In genomic region chr4:26830701-26831100, GRCh38 we compare ENCODE assay signal across 17 cellular contexts. TPM values are rescaled to one million over a fixed set of nuclear protein-coding genes. Genes with fewer than 3 reads are reported as not detected.
DNase-seq lines count a peak whose midpoint lies in the region; ATAC-seq and TF ChIP-seq lines count a peak whose summit lies in the region.
"Had no signal": no experiment of that assay in that cellular context is flagged by ENCODE, and none has a peak within 500 bp of the region (broad histone marks: within the 10 kb centered on the region; RNA-seq: fewer than 3 reads in every experiment).

No MANE protein-coding gene starts in this region.

- no peak overlapping the region for H3K9ac ChIP-seq in BLaER1 treated with 17β-estradiol and CSF1 and Interleukin-3, amounts not matched to agents 10 nM and 100 nM

- H3K4me1 Mint-ChIP-seq in GM23338 = peaks cover 17% of the 10 kb centered on the region

- peak overlapping the region in 6 of 11 experiments; percentile 10 to 98 (median 98); a peak in 10 of 22 replicates for H3K27ac ChIP-seq in BLaER1 treated with 17β-estradiol and CSF1 and Interleukin-3, amounts not matched to agents 10 nM and 100 nM
- H3K27ac ChIP-seq in GM23338 (ENCODE audit: low read depth) (no peak overlapping the region), OCI-LY7 (ENCODE audit: low read depth, low read length, poor library complexity, severe bottlenecking) (peak overlapping the region; percentile 98), left ventricle myocardium inferior (replicated peaks) (no peak overlapping the region)
- H3K27ac ChIP-seq: C4-2B, HL-60 had no signal

- H3K36me3 Mint-ChIP-seq in GM23338 (ENCODE audit: low read depth) = no peaks in the 10 kb centered on the region

- TSS peak; percentile 88 for BruUV-seq in OCI-LY7 (replicated peaks; lab: Mats Ljungman, UMichigan)

- H3K9me3 Mint-ChIP-seq in GM23338 = no peaks in the 10 kb centered on the region
- H3K9me3 Mint-ChIP-seq: CD4-positive, alpha-beta T cell had no signal

- peaks cover 26 to 53% (median 41%) of the 10 kb centered on the region in 11 experiments for H3K9me3 ChIP-seq in BLaER1 treated with 17β-estradiol and CSF1 and Interleukin-3, amounts not matched to agents 10 nM and 100 nM (replicated peaks in 1 of 11)
- peaks cover 15% of the 10 kb centered on the region; the same call in 1 of the 2 replicates for H3K9me3 ChIP-seq in OCI-LY7 (ENCODE audit: low read length)
- H3K9me3 ChIP-seq in left ventricle myocardium inferior (replicated peaks) = peaks cover 3% of the 10 kb centered on the region
- H3K9me3 ChIP-seq: Caco-2 had no signal

- peak overlapping the region in 6 of 11 experiments; percentile 6 to 76 (median 52); a peak in 6 of 22 replicates for H3K4me2 ChIP-seq in BLaER1 treated with 17β-estradiol and CSF1 and Interleukin-3, amounts not matched to agents 10 nM and 100 nM
- no peak overlapping the region for H3K4me2 ChIP-seq in GM23338
- peak overlapping the region; percentile 63 for H3K4me2 ChIP-seq in OCI-LY7 (ENCODE audit: low read length)

- H2AFZ ChIP-seq in GM23338 (0 out of 2 replicates have a peak overlapping the region, but pooled peaks have one; percentile 10), OCI-LY7 (ENCODE audit: low read length) (no peak overlapping the region; the same call in 1 of the 2 replicates)

- POLR2A ChIA-PET in OCI-LY7 (lab: Charles Lee) = interaction anchor here (0.6 to 14.4 kb wide), 21 partner anchors 10 to 965 kb away, joined by 3 to 440 read pairs (median 7); partner anchors contain the start of genes STIM2 and TBC1D19

- peaks cover 0 to 10% (median 0%) of the 10 kb centered on the region in 11 experiments; a peak in 1 of 22 replicates for H3K36me3 ChIP-seq in BLaER1 treated with 17β-estradiol and CSF1 and Interleukin-3, amounts not matched to agents 10 nM and 100 nM
- no peaks in the 10 kb centered on the region for H3K36me3 ChIP-seq in GM23338 (ENCODE audit: insufficient read depth)
- peaks cover 13% of the 10 kb centered on the region for H3K36me3 ChIP-seq in OCI-LY7 (ENCODE audit: insufficient read depth, low read length)
- no peaks in the 10 kb centered on the region for H3K36me3 ChIP-seq in left ventricle myocardium inferior

- H3K4me1 ChIP-seq in BLaER1 treated with 17β-estradiol and CSF1 and Interleukin-3, amounts not matched to agents 10 nM and 100 nM = peaks cover 28 to 78% (median 63%) of the 10 kb centered on the region in 10 experiments
- peaks cover 21% of the 10 kb centered on the region; the same call in 1 of the 2 replicates for H3K4me1 ChIP-seq in GM23338 (ENCODE audit: insufficient read depth)
- H3K4me1 ChIP-seq in OCI-LY7 (ENCODE audit: insufficient read depth, low read length, poor library complexity, severe bottlenecking) = peaks cover 81% of the 10 kb centered on the region
- no peaks in the 10 kb centered on the region for H3K4me1 ChIP-seq in left ventricle myocardium inferior
- H3K4me1 ChIP-seq: Caco-2 had no signal

- no peaks in the 10 kb centered on the region for H3F3A ChIP-seq in GM23338 (replicated peaks; ENCODE audit: low read depth)

- CTCF ChIA-PET in OCI-LY7 (lab: Charles Lee; ENCODE audit: unreplicated experiment) = interaction anchor here (1.2 to 2.7 kb wide), 3 partner anchors 27 to 965 kb away, joined by 4 to 11 read pairs (median 6); no protein-coding TSS in a partner anchor

- H3K4me3 ChIP-seq in BLaER1 treated with 17β-estradiol and CSF1 and Interleukin-3, amounts not matched to agents 10 nM and 100 nM = no peak overlapping the region
- H3K4me3 ChIP-seq in GM23338 = no peak overlapping the region
- H3K4me3 ChIP-seq in OCI-LY7 (ENCODE audit: low read depth, low read length, poor library complexity, severe bottlenecking) = peak overlapping the region; percentile 59
- no peak overlapping the region for H3K4me3 ChIP-seq in left ventricle myocardium inferior

- H3K79me2 ChIP-seq in GM23338 (replicated peaks; ENCODE audit: insufficient read depth) = no peaks in the 10 kb centered on the region
- peaks cover 17% of the 10 kb centered on the region; the same call in 1 of the 2 replicates for H3K79me2 ChIP-seq in OCI-LY7 (ENCODE audit: insufficient read depth, low read depth, low read length)

- ATAC-seq in GM23338 = no peak

- DNase-seq in GM23338 (ENCODE audit: low spot score) (no peak), OCI-LY7 (ENCODE audit: low spot score) (peak; percentile 55), SW480 (ENCODE audit: low spot score) (no peak), OCI-M2 (lab: John Stamatoyannopoulos, UW; ENCODE audit: unreplicated experiment) (no peak), left ventricle myocardium inferior (no peak), kidney tubule cell (ENCODE audit: low spot score) (no peak)
- DNase-seq: 8988T; Caco-2; CD4-positive, alpha-beta T cell; DMS153; DMS79; GF-D8; HCEC 1CT had no signal

- intact Hi-C loops in OCI-LY7 (cut with micrococcal nuclease; ENCODE audit: unreplicated experiment) = loop anchor here (1.0 to 2.0 kb wide), 3 partner anchors 30 to 960 kb away; partner anchors contain the start of gene STIM2
- intact Hi-C loops in left ventricle myocardium inferior (cut with micrococcal nuclease) = no loop called here

- H4K20me1 ChIP-seq in BLaER1 treated with 17β-estradiol and CSF1 and Interleukin-3, amounts not matched to agents 10 nM and 100 nM = no peaks in the 10 kb centered on the region
- H4K20me1 ChIP-seq in GM23338 (replicated peaks; ENCODE audit: insufficient read depth) = no peaks in the 10 kb centered on the region
- no peaks in the 10 kb centered on the region for H4K20me1 ChIP-seq in OCI-LY7 (ENCODE audit: insufficient read depth, low read length)

- H3K27me3 Mint-ChIP-seq in GM23338 (ENCODE audit: insufficient read depth, low read depth, poor library complexity) = no peaks in the 10 kb centered on the region
- H3K27me3 Mint-ChIP-seq: CD4-positive, alpha-beta T cell had no signal

- H3K4me3 Mint-ChIP-seq in GM23338 = no peak overlapping the region
- H3K4me3 Mint-ChIP-seq: CD4-positive, alpha-beta T cell had no signal

- H3K27me3 ChIP-seq in BLaER1 treated with 17β-estradiol and CSF1 and Interleukin-3, amounts not matched to agents 10 nM and 100 nM = peaks cover 0 to 35% (median 0%) of the 10 kb centered on the region in 11 experiments; a peak in 3 of 22 replicates
- H3K27me3 ChIP-seq in GM23338 (ENCODE audit: insufficient read depth) = no peaks in the 10 kb centered on the region
- no peaks in the 10 kb centered on the region for H3K27me3 ChIP-seq in left ventricle myocardium inferior (ENCODE audit: low read depth)

- H3K9me2 ChIP-seq in GM23338 (ENCODE audit: insufficient read depth) = peaks cover 11% of the 10 kb centered on the region; the same call in 1 of the 2 replicates
- no peaks in the 10 kb centered on the region for H3K9me2 ChIP-seq in OCI-LY7 (ENCODE audit: insufficient read depth, low read length)

- TF ChIP-seq CTCF in GM23338 (conservative IDR thresholded peaks at IDR 0.05; ENCODE audit: low read depth in 2 of 2) (no peak), OCI-LY7 (conservative IDR thresholded peaks at IDR 0.05; ENCODE audit: low read length) (no peak), left ventricle myocardium inferior (IDR thresholded peaks at IDR 0.05; ENCODE audit: borderline replicate concordance) (no peak)

- H3K27ac Mint-ChIP-seq in GM23338 = no peak overlapping the region
- H3K27ac Mint-ChIP-seq: B cell; CD4-positive, alpha-beta T cell had no signal

TF ChIP-seq in GM23338, 12 proteins besides CTCF, POLR2A, EP300 and RAD21:
- TF ChIP-seq, protein P1, sequence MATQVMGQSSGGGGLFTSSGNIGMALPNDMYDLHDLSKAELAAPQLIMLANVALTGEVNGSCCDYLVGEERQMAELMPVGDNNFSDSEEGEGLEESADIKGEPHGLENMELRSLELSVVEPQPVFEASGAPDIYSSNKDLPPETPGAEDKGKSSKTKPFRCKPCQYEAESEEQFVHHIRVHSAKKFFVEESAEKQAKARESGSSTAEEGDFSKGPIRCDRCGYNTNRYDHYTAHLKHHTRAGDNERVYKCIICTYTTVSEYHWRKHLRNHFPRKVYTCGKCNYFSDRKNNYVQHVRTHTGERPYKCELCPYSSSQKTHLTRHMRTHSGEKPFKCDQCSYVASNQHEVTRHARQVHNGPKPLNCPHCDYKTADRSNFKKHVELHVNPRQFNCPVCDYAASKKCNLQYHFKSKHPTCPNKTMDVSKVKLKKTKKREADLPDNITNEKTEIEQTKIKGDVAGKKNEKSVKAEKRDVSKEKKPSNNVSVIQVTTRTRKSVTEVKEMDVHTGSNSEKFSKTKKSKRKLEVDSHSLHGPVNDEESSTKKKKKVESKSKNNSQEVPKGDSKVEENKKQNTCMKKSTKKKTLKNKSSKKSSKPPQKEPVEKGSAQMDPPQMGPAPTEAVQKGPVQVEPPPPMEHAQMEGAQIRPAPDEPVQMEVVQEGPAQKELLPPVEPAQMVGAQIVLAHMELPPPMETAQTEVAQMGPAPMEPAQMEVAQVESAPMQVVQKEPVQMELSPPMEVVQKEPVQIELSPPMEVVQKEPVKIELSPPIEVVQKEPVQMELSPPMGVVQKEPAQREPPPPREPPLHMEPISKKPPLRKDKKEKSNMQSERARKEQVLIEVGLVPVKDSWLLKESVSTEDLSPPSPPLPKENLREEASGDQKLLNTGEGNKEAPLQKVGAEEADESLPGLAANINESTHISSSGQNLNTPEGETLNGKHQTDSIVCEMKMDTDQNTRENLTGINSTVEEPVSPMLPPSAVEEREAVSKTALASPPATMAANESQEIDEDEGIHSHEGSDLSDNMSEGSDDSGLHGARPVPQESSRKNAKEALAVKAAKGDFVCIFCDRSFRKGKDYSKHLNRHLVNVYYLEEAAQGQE (IDR thresholded peaks at IDR 0.05; ENCODE audit: unreplicated experiment) = no peak
- no peak for TF ChIP-seq POLR2AphosphoS5 (IDR thresholded peaks at IDR 0.05; ENCODE audit: low read depth)

RNA-seq across cellular contexts. Expression of gene STIM2, which starts 29.9 kb away (rescaled TPM):
- total RNA-seq in GM23338 (2014; rRNA removed; shearing (Covaris generic)) = 13.1 and 15.1 TPM in 2 replicates
- polyA plus RNA-seq in GM23338 (2016; fragmentation: Nextera tagmentation; extraction: Ambion mirVana) = 17.4 and 17.8 TPM in 2 replicates
- 108 and 122 TPM in 2 replicates for total RNA-seq in OCI-LY7 (2014; rRNA removed; shearing (Covaris generic))
- total RNA-seq in OCI-LY7 (2022) (309 and 368 TPM in 2 replicates), left ventricle myocardium inferior (12.2 TPM)

Comparison
In these comparisons a context has a peak if more than half of its experiments do, and no peak if none do; other contexts are left out.
1. H3K27ac ChIP-seq: peak in BLaER1 treated with 17β-estradiol and CSF1 and Interleukin-3, amounts not matched to agents 10 nM and 100 nM (6 of 11) and OCI-LY7 (single experiment); none in GM23338 (single experiment) and left ventricle myocardium inferior (single experiment).